In genomic region chr3:66500575-66501482, GRCh38 we compare ENCODE assay signal across 8 cellular contexts. TPM values are rescaled to one million over a fixed set of nuclear protein-coding genes. Genes with fewer than 3 reads are reported as not detected.
DNase-seq lines count a peak whose midpoint lies in the region; ATAC-seq and TF ChIP-seq lines count a peak whose summit lies in the region.

LRIG1 (minus strand) TSS chr3:66501022; CDS start chr3:66500407, 615 bp downstream.

- peak in 51 of 56 donors; percentile 13 to 76 (median 52) for TF ChIP-seq CTCF in dorsolateral prefrontal cortex (IDR thresholded peaks at IDR 0.05 in 54 of 56, conservative IDR thresholded peaks at IDR 0.05 in 2 of 56; ENCODE audit: low read depth in 1 of 56, partially characterized antibody in 56 of 56)
- no peak for TF ChIP-seq CTCF in lower leg skin (IDR thresholded peaks at IDR 0.05)

- peaks cover 3% of the 10 kb centered on the region for H3K36me3 Mint-ChIP-seq in activated CD4-positive, alpha-beta memory T cell treated with anti-CD3 and anti-CD28 coated beads, Interleukin-2, amount 10 ng/mL, durations not matched to agents 7 days and 5 days (ENCODE audit: low read depth)

- H3K27ac ChIP-seq in dorsolateral prefrontal cortex, result peak within 1 kb of the TSS; percentile 32 to 98 (median 92)

- POLR2A ChIA-PET in activated CD4-positive, alpha-beta memory T cell treated with anti-CD3 and anti-CD28 coated beads, Interleukin-2, amount 10 ng/mL, durations not matched to agents 7 days and 5 days (lab: Charles Lee), result interaction anchor here (1.1 to 7.3 kb wide), 4 partner anchors 15 to 199 kb away, joined by 5 to 117 read pairs (median 10); no protein-coding TSS in a partner anchor

- peak within 1 kb of the TSS; percentile 73 for H3K27ac Mint-ChIP-seq in activated CD4-positive, alpha-beta memory T cell treated with anti-CD3 and anti-CD28 coated beads, Interleukin-2, amount 10 ng/mL, durations not matched to agents 7 days and 5 days

- no peaks in the 10 kb centered on the region for H3K27me3 ChIP-seq in dorsolateral prefrontal cortex

- ATAC-seq in GM19372 (IDR thresholded peaks at IDR 0.05; ENCODE audit: low read depth, unreplicated experiment) (peak; percentile 94), HG03521 (IDR thresholded peaks at IDR 0.05; ENCODE audit: unreplicated experiment) (peak; percentile 97)

- peaks cover 64% of the 10 kb centered on the region for H3K4me1 Mint-ChIP-seq in activated CD4-positive, alpha-beta memory T cell treated with anti-CD3 and anti-CD28 coated beads, Interleukin-2, amount 10 ng/mL, durations not matched to agents 7 days and 5 days

- intact Hi-C loops in dorsolateral prefrontal cortex (cut with DNase I) (loop anchor here (2.0 to 10.0 kb wide), 9 partner anchors 16 to 316 kb away; no protein-coding TSS in a partner anchor), lower leg skin (cut with DNase I; ENCODE audit: low total_unique reads) (no loop called here)

- peak within 1 kb of the TSS; percentile 65 to 98 (median 88) for H3K4me3 ChIP-seq in dorsolateral prefrontal cortex
- peak within 1 kb of the TSS; percentile 92 for H3K4me3 ChIP-seq in lower leg skin (ENCODE audit: low read depth, poor library complexity, severe bottlenecking)

- H3K27me3 Mint-ChIP-seq in activated CD4-positive, alpha-beta memory T cell treated with anti-CD3 and anti-CD28 coated beads, Interleukin-2, amount 10 ng/mL, durations not matched to agents 7 days and 5 days, result peaks cover 7% of the 10 kb centered on the region

- DNase-seq in C1 segment of cervical spinal cord (lab: John Stamatoyannopoulos, UW), result peak; percentile 92 to 100 (median 98)
- DNase-seq in NCI-H748 treated with DMSO at 0.1 percent for 48 hours (lab: John Stamatoyannopoulos, UW), result peak; percentile 89
- DNase-seq in activated CD4-positive, alpha-beta memory T cell treated with anti-CD3 and anti-CD28 coated beads, Interleukin-2, amount 10 ng/mL, durations not matched to agents 7 days and 5 days, result peak; percentile 99
- DNase-seq in dorsolateral prefrontal cortex, result peak; percentile 98 to 100 (median 99)
- DNase-seq in lower leg skin (ENCODE audit: low spot score in 2 of 2), result peak; percentile 98 to 100
- DNase-seq in stimulated activated CD4-positive, alpha-beta T cell treated with anti-CD3 and anti-CD28 coated beads, Interleukin-4, amount 100 ng/mL, for 4 hours, result peak; percentile 98

- 1% methylated on average over 31 to 35 of the region's 109 CpGs for WGBS in lower leg skin, 2 donors

- peak within 1 kb of the TSS; percentile 88 for H3K4me3 Mint-ChIP-seq in activated CD4-positive, alpha-beta memory T cell treated with anti-CD3 and anti-CD28 coated beads, Interleukin-2, amount 10 ng/mL, durations not matched to agents 7 days and 5 days

- peak in 1 of 2 donors; percentile 49 for TF ChIP-seq POLR2A in lower leg skin (IDR thresholded peaks at IDR 0.05)

- H3K9me3 Mint-ChIP-seq in activated CD4-positive, alpha-beta memory T cell treated with anti-CD3 and anti-CD28 coated beads, Interleukin-2, amount 10 ng/mL, durations not matched to agents 7 days and 5 days, result no peaks in the 10 kb centered on the region

- CTCF ChIA-PET in activated CD4-positive, alpha-beta memory T cell treated with anti-CD3 and anti-CD28 coated beads, Interleukin-2, amount 10 ng/mL, durations not matched to agents 7 days and 5 days (lab: Charles Lee), result interaction anchor here (1.7 kb wide), 1 partner anchor 93 kb away, joined by 6 read pairs; no protein-coding TSS in a partner anchor

RNA-seq across cellular contexts. Expression of gene LRIG1, which starts in this region (rescaled TPM):
- total RNA-seq in activated CD4-positive, alpha-beta memory T cell treated with anti-CD3 and anti-CD28 coated beads, Interleukin-2, amount 10 ng/mL, durations not matched to agents 7 days and 5 days, result 10 to 100 TPM; 43.0 to 43.7 TPM
- total RNA-seq in dorsolateral prefrontal cortex, result 100 to 1,000 TPM in 86 of 120 experiments, 10 to 100 TPM in 34; 65.6 to 291 (median 118) TPM
- 10 to 100 TPM; 53.3 to 91.5 (median 69.8) TPM for total RNA-seq in lower leg skin

Comparison
In these comparisons a context has a peak if more than half of its experiments do, and no peak if none do; other contexts are left out.
1. Peak in every context shown above with its lines: DNase-seq, ATAC-seq, H3K4me3 ChIP-seq and H3K27ac ChIP-seq.
2. CTCF ChIP-seq: peak in dorsolateral prefrontal cortex (51 of 56); none in lower leg skin (0 of 3).